Comparison of ENCODE assay signal across 1 cellular context in the genomic region with DNA sequence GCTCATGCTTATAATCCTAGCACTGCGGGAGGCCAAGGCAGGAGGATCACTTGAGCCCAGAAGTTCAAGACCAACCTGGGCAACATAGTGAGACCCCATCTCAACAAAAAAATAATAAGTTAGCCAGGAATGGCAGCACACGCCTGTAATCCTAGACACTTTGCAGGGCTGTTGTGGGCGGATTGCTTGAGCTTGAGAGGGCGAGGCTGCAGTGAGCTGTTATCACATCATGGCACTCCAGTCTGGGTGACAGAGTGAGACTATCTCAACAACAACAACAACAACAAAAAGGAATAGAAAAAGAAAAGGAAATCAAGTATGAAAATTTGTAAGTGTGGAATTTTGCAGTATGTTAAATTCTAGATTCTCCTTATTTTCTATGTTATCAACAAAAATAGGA.
A peak's percentile ranks its signal among the peaks of the same experiment; 100 is the strongest.
TF ChIP-seq lines count a peak whose summit lies in the region.

No MANE protein-coding gene starts in this region.

TF ChIP-seq in K562, 482 proteins besides CTCF, POLR2A, EP300 and RAD21 (continued from another document):
- TF ChIP-seq, protein P1, sequence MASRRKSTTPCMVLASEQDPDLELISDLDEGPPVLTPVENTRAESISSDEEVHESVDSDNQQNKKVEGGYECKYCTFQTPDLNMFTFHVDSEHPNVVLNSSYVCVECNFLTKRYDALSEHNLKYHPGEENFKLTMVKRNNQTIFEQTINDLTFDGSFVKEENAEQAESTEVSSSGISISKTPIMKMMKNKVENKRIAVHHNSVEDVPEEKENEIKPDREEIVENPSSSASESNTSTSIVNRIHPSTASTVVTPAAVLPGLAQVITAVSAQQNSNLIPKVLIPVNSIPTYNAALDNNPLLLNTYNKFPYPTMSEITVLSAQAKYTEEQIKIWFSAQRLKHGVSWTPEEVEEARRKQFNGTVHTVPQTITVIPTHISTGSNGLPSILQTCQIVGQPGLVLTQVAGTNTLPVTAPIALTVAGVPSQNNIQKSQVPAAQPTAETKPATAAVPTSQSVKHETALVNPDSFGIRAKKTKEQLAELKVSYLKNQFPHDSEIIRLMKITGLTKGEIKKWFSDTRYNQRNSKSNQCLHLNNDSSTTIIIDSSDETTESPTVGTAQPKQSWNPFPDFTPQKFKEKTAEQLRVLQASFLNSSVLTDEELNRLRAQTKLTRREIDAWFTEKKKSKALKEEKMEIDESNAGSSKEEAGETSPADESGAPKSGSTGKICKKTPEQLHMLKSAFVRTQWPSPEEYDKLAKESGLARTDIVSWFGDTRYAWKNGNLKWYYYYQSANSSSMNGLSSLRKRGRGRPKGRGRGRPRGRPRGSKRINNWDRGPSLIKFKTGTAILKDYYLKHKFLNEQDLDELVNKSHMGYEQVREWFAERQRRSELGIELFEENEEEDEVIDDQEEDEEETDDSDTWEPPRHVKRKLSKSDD (conservative IDR thresholded peaks at IDR 0.05; ENCODE audit: low read length) = no peak
- no peak for TF ChIP-seq ZNF282 (CRISPR knock-in tag; IDR thresholded peaks at IDR 0.05)
- no peak for TF ChIP-seq SIRT6 (IDR thresholded peaks at IDR 0.05; ENCODE audit: low read depth, low read length)
- peak; percentile 73 for TF ChIP-seq CBFA2T3 (IDR thresholded peaks at IDR 0.05)
- TF ChIP-seq SNRNP70 (optimal IDR thresholded peaks at IDR 0.05; ENCODE audit: low read depth, low read length) = no peak
- TF ChIP-seq GATAD2B (IDR thresholded peaks at IDR 0.05; ENCODE audit: borderline replicate concordance) = no peak
- TF ChIP-seq SMAD1 (IDR thresholded peaks at IDR 0.05; ENCODE audit: low read depth, low read length, partially characterized antibody) = no peak
- TF ChIP-seq, protein P2, sequence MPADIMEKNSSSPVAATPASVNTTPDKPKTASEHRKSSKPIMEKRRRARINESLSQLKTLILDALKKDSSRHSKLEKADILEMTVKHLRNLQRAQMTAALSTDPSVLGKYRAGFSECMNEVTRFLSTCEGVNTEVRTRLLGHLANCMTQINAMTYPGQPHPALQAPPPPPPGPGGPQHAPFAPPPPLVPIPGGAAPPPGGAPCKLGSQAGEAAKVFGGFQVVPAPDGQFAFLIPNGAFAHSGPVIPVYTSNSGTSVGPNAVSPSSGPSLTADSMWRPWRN (IDR thresholded peaks at IDR 0.05; ENCODE audit: low read depth) = no peak
- TF ChIP-seq, protein P3, sequence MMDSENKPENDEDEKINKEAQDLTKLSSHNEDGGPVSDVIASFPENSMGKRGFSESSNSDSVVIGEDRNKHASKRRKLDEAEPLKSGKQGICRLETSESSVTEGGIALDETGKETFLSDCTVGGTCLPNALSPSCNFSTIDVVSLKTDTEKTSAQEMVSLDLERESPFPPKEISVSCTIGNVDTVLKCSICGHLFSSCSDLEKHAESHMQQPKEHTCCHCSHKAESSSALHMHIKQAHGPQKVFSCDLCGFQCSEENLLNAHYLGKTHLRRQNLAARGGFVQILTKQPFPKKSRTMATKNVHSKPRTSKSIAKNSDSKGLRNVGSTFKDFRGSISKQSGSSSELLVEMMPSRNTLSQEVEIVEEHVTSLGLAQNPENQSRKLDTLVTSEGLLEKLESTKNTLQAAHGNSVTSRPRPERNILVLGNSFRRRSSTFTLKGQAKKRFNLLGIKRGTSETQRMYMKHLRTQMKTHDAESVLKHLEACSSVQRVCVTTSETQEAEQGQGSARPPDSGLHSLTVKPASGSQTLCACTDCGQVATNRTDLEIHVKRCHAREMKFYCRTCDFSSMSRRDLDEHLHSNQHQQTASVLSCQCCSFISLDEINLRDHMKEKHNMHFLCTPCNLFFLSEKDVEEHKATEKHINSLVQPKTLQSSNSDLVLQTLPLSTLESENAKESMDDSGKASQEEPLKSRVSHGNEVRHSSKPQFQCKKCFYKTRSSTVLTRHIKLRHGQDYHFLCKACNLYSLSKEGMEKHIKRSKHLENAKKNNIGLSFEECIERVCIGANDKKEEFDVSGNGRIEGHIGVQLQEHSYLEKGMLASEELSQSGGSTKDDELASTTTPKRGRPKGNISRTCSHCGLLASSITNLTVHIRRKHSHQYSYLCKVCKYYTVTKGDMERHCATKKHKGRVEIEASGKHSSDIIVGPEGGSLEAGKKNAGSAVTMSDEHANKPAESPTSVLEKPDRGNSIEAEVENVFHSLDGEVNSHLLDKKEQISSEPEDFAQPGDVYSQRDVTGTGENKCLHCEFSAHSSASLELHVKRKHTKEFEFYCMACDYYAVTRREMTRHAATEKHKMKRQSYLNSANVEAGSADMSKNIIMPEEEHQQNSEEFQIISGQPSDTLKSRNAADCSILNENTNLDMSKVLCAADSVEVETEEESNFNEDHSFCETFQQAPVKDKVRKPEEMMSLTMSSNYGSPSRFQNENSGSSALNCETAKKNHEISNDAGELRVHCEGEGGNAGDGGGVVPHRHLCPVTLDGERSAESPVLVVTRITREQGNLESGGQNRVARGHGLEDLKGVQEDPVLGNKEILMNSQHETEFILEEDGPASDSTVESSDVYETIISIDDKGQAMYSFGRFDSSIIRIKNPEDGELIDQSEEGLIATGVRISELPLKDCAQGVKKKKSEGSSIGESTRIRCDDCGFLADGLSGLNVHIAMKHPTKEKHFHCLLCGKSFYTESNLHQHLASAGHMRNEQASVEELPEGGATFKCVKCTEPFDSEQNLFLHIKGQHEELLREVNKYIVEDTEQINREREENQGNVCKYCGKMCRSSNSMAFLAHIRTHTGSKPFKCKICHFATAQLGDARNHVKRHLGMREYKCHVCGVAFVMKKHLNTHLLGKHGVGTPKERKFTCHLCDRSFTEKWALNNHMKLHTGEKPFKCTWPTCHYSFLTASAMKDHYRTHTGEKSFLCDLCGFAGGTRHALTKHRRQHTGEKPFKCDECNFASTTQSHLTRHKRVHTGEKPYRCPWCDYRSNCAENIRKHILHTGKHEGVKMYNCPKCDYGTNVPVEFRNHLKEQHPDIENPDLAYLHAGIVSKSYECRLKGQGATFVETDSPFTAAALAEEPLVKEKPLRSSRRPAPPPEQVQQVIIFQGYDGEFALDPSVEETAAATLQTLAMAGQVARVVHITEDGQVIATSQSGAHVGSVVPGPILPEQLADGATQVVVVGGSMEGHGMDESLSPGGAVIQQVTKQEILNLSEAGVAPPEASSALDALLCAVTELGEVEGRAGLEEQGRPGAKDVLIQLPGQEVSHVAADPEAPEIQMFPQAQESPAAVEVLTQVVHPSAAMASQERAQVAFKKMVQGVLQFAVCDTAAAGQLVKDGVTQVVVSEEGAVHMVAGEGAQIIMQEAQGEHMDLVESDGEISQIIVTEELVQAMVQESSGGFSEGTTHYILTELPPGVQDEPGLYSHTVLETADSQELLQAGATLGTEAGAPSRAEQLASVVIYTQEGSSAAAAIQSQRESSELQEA (IDR thresholded peaks at IDR 0.05; ENCODE audit: low read depth) = no peak
- TF ChIP-seq BCOR (IDR thresholded peaks at IDR 0.05) = 0 out of 2 replicates have a peak, but pooled peaks have one; percentile 58
- TF ChIP-seq CBFA2T2 (conservative IDR thresholded peaks at IDR 0.05) = peak; percentile 28; the same call in 1 of the 2 replicates
- no peak for TF ChIP-seq TAF7 (tag; IDR thresholded peaks at IDR 0.05)
- no peak for TF ChIP-seq NBN (IDR thresholded peaks at IDR 0.05; ENCODE audit: low read depth)
- no peak for TF ChIP-seq ZNF311 (CRISPR knock-in tag; IDR thresholded peaks at IDR 0.05)
- TF ChIP-seq HDAC2 (IDR thresholded peaks at IDR 0.05) = no peak
- TF ChIP-seq, protein P4, sequence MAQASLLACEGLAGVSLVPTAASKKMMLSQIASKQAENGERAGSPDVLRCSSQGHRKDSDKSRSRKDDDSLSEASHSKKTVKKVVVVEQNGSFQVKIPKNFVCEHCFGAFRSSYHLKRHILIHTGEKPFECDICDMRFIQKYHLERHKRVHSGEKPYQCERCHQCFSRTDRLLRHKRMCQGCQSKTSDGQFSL (CRISPR knock-in tag; IDR thresholded peaks at IDR 0.05) = no peak
- TF ChIP-seq, protein P4 (tag; IDR thresholded peaks at IDR 0.05) = no peak
- no peak for TF ChIP-seq NR2C2 (CRISPR knock-in tag; IDR thresholded peaks at IDR 0.05)
- no peak for TF ChIP-seq NR2C2 (tag; IDR thresholded peaks at IDR 0.05)
- TF ChIP-seq ZZZ3 (IDR thresholded peaks at IDR 0.05) = no peak
- TF ChIP-seq, protein P5, sequence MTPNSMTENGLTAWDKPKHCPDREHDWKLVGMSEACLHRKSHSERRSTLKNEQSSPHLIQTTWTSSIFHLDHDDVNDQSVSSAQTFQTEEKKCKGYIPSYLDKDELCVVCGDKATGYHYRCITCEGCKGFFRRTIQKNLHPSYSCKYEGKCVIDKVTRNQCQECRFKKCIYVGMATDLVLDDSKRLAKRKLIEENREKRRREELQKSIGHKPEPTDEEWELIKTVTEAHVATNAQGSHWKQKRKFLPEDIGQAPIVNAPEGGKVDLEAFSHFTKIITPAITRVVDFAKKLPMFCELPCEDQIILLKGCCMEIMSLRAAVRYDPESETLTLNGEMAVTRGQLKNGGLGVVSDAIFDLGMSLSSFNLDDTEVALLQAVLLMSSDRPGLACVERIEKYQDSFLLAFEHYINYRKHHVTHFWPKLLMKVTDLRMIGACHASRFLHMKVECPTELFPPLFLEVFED (CRISPR knock-in tag; conservative IDR thresholded peaks at IDR 0.05) = no peak
- TF ChIP-seq, protein P6, sequence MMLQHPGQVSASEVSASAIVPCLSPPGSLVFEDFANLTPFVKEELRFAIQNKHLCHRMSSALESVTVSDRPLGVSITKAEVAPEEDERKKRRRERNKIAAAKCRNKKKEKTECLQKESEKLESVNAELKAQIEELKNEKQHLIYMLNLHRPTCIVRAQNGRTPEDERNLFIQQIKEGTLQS (IDR thresholded peaks at IDR 0.05) = no peak
- TF ChIP-seq, protein P6 (CRISPR knock-in tag; conservative IDR thresholded peaks at IDR 0.05) = no peak
- peak in 1 of 2 experiments; percentile 17; a peak in 1 of 4 replicates for TF ChIP-seq FOXK2 (conservative IDR thresholded peaks at IDR 0.05 in 1 of 2, IDR thresholded peaks at IDR 0.05 in 1 of 2; ENCODE audit: low read depth in 2 of 2)
- no peak for TF ChIP-seq MAFG (tag; conservative IDR thresholded peaks at IDR 0.05)
- no peak for TF ChIP-seq NCOA6 (IDR thresholded peaks at IDR 0.05)
- TF ChIP-seq MAZ (CRISPR knock-in tag; conservative IDR thresholded peaks at IDR 0.05 in 1 of 2, IDR thresholded peaks at IDR 0.05 in 1 of 2) = no peak
- TF ChIP-seq SETDB1 (IDR thresholded peaks at IDR 0.05; ENCODE audit: low read length) = no peak
- TF ChIP-seq, protein P7, sequence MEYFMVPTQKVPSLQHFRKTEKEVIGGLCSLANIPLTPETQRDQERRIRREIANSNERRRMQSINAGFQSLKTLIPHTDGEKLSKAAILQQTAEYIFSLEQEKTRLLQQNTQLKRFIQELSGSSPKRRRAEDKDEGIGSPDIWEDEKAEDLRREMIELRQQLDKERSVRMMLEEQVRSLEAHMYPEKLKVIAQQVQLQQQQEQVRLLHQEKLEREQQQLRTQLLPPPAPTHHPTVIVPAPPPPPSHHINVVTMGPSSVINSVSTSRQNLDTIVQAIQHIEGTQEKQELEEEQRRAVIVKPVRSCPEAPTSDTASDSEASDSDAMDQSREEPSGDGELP (CRISPR knock-in tag; IDR thresholded peaks at IDR 0.05; ENCODE audit: borderline replicate concordance) = no peak
- TF ChIP-seq, protein P8, sequence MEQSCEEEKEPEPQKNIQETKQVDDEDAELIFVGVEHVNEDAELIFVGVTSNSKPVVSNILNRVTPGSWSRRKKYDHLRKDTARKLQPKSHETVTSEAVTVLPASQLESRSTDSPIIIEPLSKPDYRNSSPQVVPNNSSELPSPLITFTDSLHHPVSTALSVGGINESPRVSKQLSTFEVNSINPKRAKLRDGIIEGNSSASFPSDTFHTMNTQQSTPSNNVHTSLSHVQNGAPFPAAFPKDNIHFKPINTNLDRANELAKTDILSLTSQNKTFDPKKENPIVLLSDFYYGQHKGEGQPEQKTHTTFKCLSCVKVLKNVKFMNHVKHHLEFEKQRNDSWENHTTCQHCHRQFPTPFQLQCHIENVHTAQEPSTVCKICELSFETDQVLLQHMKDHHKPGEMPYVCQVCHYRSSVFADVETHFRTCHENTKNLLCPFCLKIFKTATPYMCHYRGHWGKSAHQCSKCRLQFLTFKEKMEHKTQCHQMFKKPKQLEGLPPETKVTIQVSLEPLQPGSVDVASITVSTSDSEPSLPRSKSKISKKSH (CRISPR knock-in tag; IDR thresholded peaks at IDR 0.05) = no peak
- no peak for TF ChIP-seq PML (IDR thresholded peaks at IDR 0.05; ENCODE audit: low read length)
- TF ChIP-seq ARNT (IDR thresholded peaks at IDR 0.05) = no peak
